In the genomic region with DNA sequence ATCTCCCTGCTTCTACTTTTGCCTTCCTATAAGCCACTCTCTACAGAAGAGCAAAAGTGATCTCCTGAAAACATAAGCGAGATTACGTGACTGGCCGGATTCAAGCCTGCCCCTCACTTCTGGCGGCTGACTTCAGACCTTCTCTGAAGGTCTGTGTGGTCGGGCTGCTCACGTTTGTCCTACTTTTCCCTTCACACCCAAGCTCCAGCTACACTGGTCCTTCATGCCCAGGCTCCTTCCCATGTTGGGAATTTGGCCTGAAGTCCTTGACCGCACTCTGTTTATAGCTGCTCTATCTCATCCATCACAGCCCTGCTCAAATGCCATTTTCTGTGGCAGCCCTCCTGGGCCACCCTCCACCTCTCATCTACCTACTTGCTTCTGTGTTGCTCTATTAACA, we compare ENCODE assay signal across 24 cellular contexts. TPM values are rescaled to one million over a fixed set of nuclear protein-coding genes. Genes with fewer than 3 reads are reported as not detected.
"Had no signal": no experiment of that assay in that cellular context is flagged by ENCODE, and none has a peak within 500 bp of the region (broad histone marks: within the 10 kb centered on the region; RNA-seq: fewer than 3 reads in every experiment).

No MANE protein-coding gene starts in this region.

- DNase-seq: IMR-90, Karpas-422, KG1, MG63, NCI-H1092, NCI-H1105 treated with DMSO at 0.1 percent for 48 hours, NCI-H1417 treated with DMSO at 0.1 percent for 48 hours, NCI-H146, NCI-H1694 treated with DMSO at 0.1 percent for 48 hours, NCI-H1930, NCI-H2081, NCI-H2171, NCI-H226, NCI-H446, NCI-H510A, NCI-H524 treated with DMSO at 0.1 percent for 48 hours, NCI-H69, NCI-H774, RPMI8226, SHP77 treated with DMSO at 0.1 percent for 48 hours, SJCRH30 had no signal

- H3K36me3 ChIP-seq: MG63, SJCRH30 had no signal

- ATAC-seq: HepG2, SK-N-SH treated with all-trans-retinoic acid at 6 μM for 48 hours had no signal

- H3K27ac ChIP-seq: SJCRH30 had no signal

- H3K4me3 ChIP-seq: MG63, SJCRH30 had no signal

- H3K4me1 ChIP-seq: SJCRH30 had no signal

- H3K9me3 ChIP-seq: MG63, SJCRH30 had no signal

- H3K27me3 ChIP-seq: MG63, SJCRH30 had no signal

RNA-seq across cellular contexts. Expression of gene PLA2G4E, which starts 6.7 kb away (rescaled TPM):
- total RNA-seq: HepG2, HT1080, IMR-90, SJCRH30 had no signal
